ENCODE assay signal across 10 cellular contexts in genomic region chr4:137531121-137531520, GRCh38. TPM values are rescaled to one million over a fixed set of nuclear protein-coding genes. Genes with fewer than 3 reads are reported as not detected.
DNase-seq lines count a peak whose midpoint lies in the region; ATAC-seq, FAIRE-seq and TF ChIP-seq lines count a peak whose summit lies in the region.
"Had no signal": no experiment of that assay in that cellular context is flagged by ENCODE, and none has a peak within 500 bp of the region (broad histone marks: within the 10 kb centered on the region; RNA-seq: fewer than 3 reads in every experiment).

No MANE protein-coding gene starts in this region.

- H2AFZ ChIP-seq in PC-3 (ENCODE audit: low read length): peak overlapping the region; percentile 96

- H3K9me3 ChIP-seq in PC-3 (ENCODE audit: low read length) (no peaks in the 10 kb centered on the region), small intestine (ENCODE audit: control insufficient read depth, low read depth) (no peaks in the 10 kb centered on the region)

- H3K4me1 Mint-ChIP-seq in osteocyte (ENCODE audit: unreplicated experiment) (peaks cover 36% of the 10 kb centered on the region), CD14-positive monocyte (no peaks in the 10 kb centered on the region)

- no peak for FAIRE-seq in small intestine (lab: Jason Lieb, UNC)

- no peaks in the 10 kb centered on the region for H3K27me3 Mint-ChIP-seq in osteocyte (ENCODE audit: unreplicated experiment)
- no peaks in the 10 kb centered on the region for H3K27me3 Mint-ChIP-seq in CD14-positive monocyte (ENCODE audit: low read depth in 3 of 3)

- 26 to 49% (median 49%) methylated on average over 5 of the region's 5 CpGs for WGBS in small intestine, 3 donors

- H3K4me3 Mint-ChIP-seq in osteocyte (ENCODE audit: unreplicated experiment) (no peak overlapping the region), CD14-positive monocyte (no peak overlapping the region)

- H3K36me3 Mint-ChIP-seq in osteocyte (ENCODE audit: unreplicated experiment) (peaks cover 38% of the 10 kb centered on the region), CD14-positive monocyte (no peaks in the 10 kb centered on the region)

- H3K4me1 ChIP-seq in PC-3 (ENCODE audit: insufficient read depth, low read length): peaks cover 14% of the 10 kb centered on the region; the same call in 1 of the 2 replicates
- H3K4me1 ChIP-seq in small intestine (ENCODE audit: control insufficient read depth in 2 of 2, insufficient read depth in 1 of 2, low read depth in 1 of 2, low read length in 1 of 2): no peaks in the 10 kb centered on the region

- no peaks in the 10 kb centered on the region for H3K79me2 ChIP-seq in PC-3 (ENCODE audit: low read length)

- H4K20me1 ChIP-seq in PC-3 (ENCODE audit: low read length): no peaks in the 10 kb centered on the region

- H3K27ac ChIP-seq in PC-3 (ENCODE audit: low read length): no peak overlapping the region
- H3K27ac ChIP-seq in small intestine (ENCODE audit: low read depth in 1 of 2, low read length in 1 of 2): peak overlapping the region in 1 of 2 donors; percentile 43
- H3K27ac ChIP-seq: VCaP had no signal

- H3K9me2 ChIP-seq in PC-3 (replicated peaks; ENCODE audit: low read length): no peaks in the 10 kb centered on the region

- no peaks in the 10 kb centered on the region for H3F3A ChIP-seq in PC-3 (ENCODE audit: low read length, unreplicated experiment)

- H3K36me3 ChIP-seq in PC-3 (ENCODE audit: low read depth, low read length): no peaks in the 10 kb centered on the region
- no peaks in the 10 kb centered on the region for H3K36me3 ChIP-seq in small intestine (ENCODE audit: control insufficient read depth in 2 of 2, insufficient read depth in 2 of 2, low read length in 2 of 2)

- no peaks in the 10 kb centered on the region for H3K27me3 ChIP-seq in PC-3 (ENCODE audit: low read length)
- H3K27me3 ChIP-seq in small intestine (ENCODE audit: control insufficient read depth in 2 of 2, insufficient read depth in 2 of 2, low read length in 2 of 2): no peaks in the 10 kb centered on the region

- DNase-seq in AG09319 (ENCODE audit: extremely low read depth, low read depth) (no peak), PC-3 (peak; percentile 45), foreskin fibroblast (peak; percentile 60 to 86), osteocyte (ENCODE audit: extremely low spot score, unreplicated experiment) (no peak), NCI-H510A (lab: John Stamatoyannopoulos, UW) (no peak), CD14-positive monocyte (ENCODE audit: low spot score) (no peak), small intestine (no peak), activated T-cell treated with anti-CD3 and anti-CD28 coated beads for 4 hours (no peak)
- DNase-seq: KBM-7 had no signal

- H3K27ac Mint-ChIP-seq in osteocyte (ENCODE audit: unreplicated experiment) (no peak overlapping the region), CD14-positive monocyte (no peak overlapping the region)

- peak; percentile 18 for ATAC-seq in PC-3

- H3K9ac ChIP-seq in PC-3 (ENCODE audit: low read length): peak overlapping the region; percentile 48; the same call in 1 of the 2 replicates

- peak overlapping the region; percentile 97 for H3K4me3 ChIP-seq in PC-3 (ENCODE audit: low read length)
- H3K4me3 ChIP-seq in foreskin fibroblast (ENCODE audit: low read depth in 1 of 2, low read length in 2 of 2): peak overlapping the region; percentile 73 to 79
- H3K4me3 ChIP-seq in small intestine (ENCODE audit: low read depth in 1 of 2, low read length in 2 of 2): peak overlapping the region in 1 of 2 donors; percentile 17

- POLR2A ChIA-PET in PC-3 (lab: Charles Lee; ENCODE audit: unreplicated experiment): no interaction called here

- CTCF ChIA-PET in PC-3 (lab: Charles Lee): no interaction called here

- TF ChIP-seq CTCF in AG09319 (IDR thresholded peaks at IDR 0.05; ENCODE audit: low read depth, low read length) (peak; percentile 56), PC-3 (conservative IDR thresholded peaks at IDR 0.05; ENCODE audit: low read depth, low read length) (peak; percentile 71), foreskin fibroblast (IDR thresholded peaks at IDR 0.05; ENCODE audit: low read depth, low read length) (peak; percentile 55), osteocyte (IDR thresholded peaks at IDR 0.05) (peak; percentile 80), CD14-positive monocyte (IDR thresholded peaks at IDR 0.05) (no peak)

- intact Hi-C loops in PC-3 (cut with micrococcal nuclease) (loop anchor here (5.0 to 10.0 kb wide), 6 partner anchors 86 to 406 kb away; no protein-coding TSS in a partner anchor), CD14-positive monocyte (cut with micrococcal nuclease) (no loop called here)

- peaks cover under 1% of the 10 kb centered on the region for H3K9me3 Mint-ChIP-seq in osteocyte (ENCODE audit: unreplicated experiment)
- peaks cover 0 to 2% (median 0%) of the 10 kb centered on the region in 7 donors for H3K9me3 Mint-ChIP-seq in CD14-positive monocyte

- no TSS peak for BruUV-seq in PC-3 (replicated peaks; lab: Mats Ljungman, UMichigan)

- H3K4me2 ChIP-seq in PC-3 (ENCODE audit: low read length): peak overlapping the region; percentile 98

RNA-seq across cellular contexts. Expression of gene PCDH18, which starts 1.2 kb away (rescaled TPM):
- 1.6 and 2.0 TPM in 2 replicates for total RNA-seq in PC-3 (2014; rRNA removed)
- 69.3 and 74.8 TPM in 2 replicates for total RNA-seq in osteocyte
- polyA plus RNA-seq in CD14-positive monocyte: not detected
- polyA plus RNA-seq in small intestine: 1 to 10 TPM in 2 of 3 donors, not detected in 1; 1.4 to 3.2 TPM

Comparison
In these comparisons a context has a peak if more than half of its experiments do, and no peak if none do; other contexts are left out.
1. DNase-seq: peak in PC-3 (single experiment) and foreskin fibroblast (2 of 2); none in AG09319 (single experiment), osteocyte (single experiment), NCI-H510A (single experiment), CD14-positive monocyte (single experiment), small intestine (single experiment) and activated T-cell treated with anti-CD3 and anti-CD28 coated beads for 4 hours (single experiment).
2. RNA of gene PCDH18, which starts 1.2 kb away (total RNA-seq): 69.3 to 74.8 TPM in osteocyte; 1.6 to 2.0 TPM in PC-3; every median in the first group is over 10 times any median in the second.